10 cellular contexts compared by ENCODE assay signal in genomic region chr20:59221049-59221748, GRCh38. TPM values are rescaled to one million over a fixed set of nuclear protein-coding genes. Genes with fewer than 3 reads are reported as not detected.
A peak's percentile ranks its signal among the peaks of the same experiment; 100 is the strongest.
DNase-seq lines count a peak whose midpoint lies in the region; ATAC-seq and TF ChIP-seq lines count a peak whose summit lies in the region.
"Had no signal": no experiment of that assay in that cellular context is flagged by ENCODE, and none has a peak within 500 bp of the region (broad histone marks: within the 10 kb centered on the region; RNA-seq: fewer than 3 reads in every experiment).

No MANE protein-coding gene starts in this region.

- intact Hi-C loops in CD4-positive, alpha-beta T cell (cut with DNase I, micrococcal nuclease), result loop anchor here (5.0 kb wide), 4 partner anchors 59 to 569 kb away; partner anchors contain the start of genes STX16 (in 2 of the 2) and ZNF831 (in 1 of the 2)
- intact Hi-C loops in HCT116 (cut with micrococcal nuclease), result loop anchor here (10.0 kb wide), 1 partner anchor 736 kb away; no protein-coding TSS in a partner anchor

- H3K27me3 ChIP-seq in CD4-positive, alpha-beta T cell (ENCODE audit: control insufficient read depth, insufficient read depth, low read length), result no peaks in the 10 kb centered on the region
- H3K27me3 ChIP-seq in HCT116 (ENCODE audit: insufficient read depth, low read length), result peaks cover 23% of the 10 kb centered on the region

- H3K27ac Mint-ChIP-seq in CD4-positive, alpha-beta T cell, result peak overlapping the region; percentile 87
- no peak overlapping the region for H3K27ac Mint-ChIP-seq in brain
- peak overlapping the region; percentile 78 for H3K27ac Mint-ChIP-seq in mesothelial cell of epicardium
- H3K27ac Mint-ChIP-seq: activated CD4-positive, alpha-beta memory T cell treated with anti-CD3 and anti-CD28 coated beads for 36 hours had no signal

- no peak for TF ChIP-seq CTCF in CD4-positive, alpha-beta T cell (IDR thresholded peaks at IDR 0.05)
- TF ChIP-seq CTCF in HCT116 (IDR thresholded peaks at IDR 0.05 in 2 of 3, conservative IDR thresholded peaks at IDR 0.05 in 1 of 3; ENCODE audit: borderline replicate concordance in 1 of 3, insufficient read depth in 1 of 3, low read depth in 2 of 3, low read length in 2 of 3) (peak in 1 of 3 experiments; percentile 14; a peak in 1 of 6 replicates), brain (conservative IDR thresholded peaks at IDR 0.05) (no peak), mesothelial cell of epicardium (IDR thresholded peaks at IDR 0.05; ENCODE audit: unreplicated experiment) (no peak)

- no peaks in the 10 kb centered on the region for H3K27me3 Mint-ChIP-seq in CD4-positive, alpha-beta T cell
- H3K27me3 Mint-ChIP-seq in brain (peaks cover 24% of the 10 kb centered on the region), mesothelial cell of epicardium (ENCODE audit: low read depth) (peaks cover 37% of the 10 kb centered on the region)
- H3K27me3 Mint-ChIP-seq: activated CD4-positive, alpha-beta memory T cell treated with anti-CD3 and anti-CD28 coated beads for 36 hours had no signal

- no peak overlapping the region for H3K4me3 ChIP-seq in HCT116 (replicated peaks in 1 of 2; ENCODE audit: low read depth in 1 of 2, low read length in 2 of 2)

- no peak overlapping the region for H2AFZ ChIP-seq in HCT116 (ENCODE audit: low read depth, low read length, poor library complexity, severe bottlenecking)

- H3K4me3 Mint-ChIP-seq in CD4-positive, alpha-beta T cell, result peak overlapping the region; percentile 66
- H3K4me3 Mint-ChIP-seq in brain, result peak overlapping the region in 3 of 5 experiments; percentile 67 to 78 (median 68)
- peak overlapping the region; percentile 71 for H3K4me3 Mint-ChIP-seq in mesothelial cell of epicardium

- POLR2A ChIA-PET in CD4-positive, alpha-beta T cell (lab: Charles Lee), result interaction anchor here (0.8 to 3.2 kb wide), 14 partner anchors 8 to 761 kb away, joined by 3 to 11 read pairs (median 4); partner anchors contain the start of genes ATP5F1E and PRELID3B
- POLR2A ChIA-PET in HCT116 (lab: Charles Lee), result no interaction called here

- H4K20me1 ChIP-seq in HCT116 (ENCODE audit: insufficient read depth), result no peaks in the 10 kb centered on the region

- no peak for ATAC-seq in CD4-positive, alpha-beta T cell (ENCODE audit: poor library complexity)
- ATAC-seq in HCT116 (0 out of 2 replicates have a peak, but pooled peaks have one; percentile 24), GM21786 (IDR thresholded peaks at IDR 0.05; ENCODE audit: unreplicated experiment) (no peak)

- BruUV-seq in HCT116 (replicated peaks; lab: Mats Ljungman, UMichigan), result no TSS peak

- H3K27ac ChIP-seq in CD4-positive, alpha-beta T cell (ENCODE audit: low read depth, low read length), result no peak overlapping the region
- no peak overlapping the region for H3K27ac ChIP-seq in HCT116 (ENCODE audit: low read depth, low read length)
- no peak overlapping the region for H3K27ac ChIP-seq in substantia nigra (ENCODE audit: low read depth, low read length, poor library complexity, severe bottlenecking)

- no peaks in the 10 kb centered on the region for H3K9me3 ChIP-seq in CD4-positive, alpha-beta T cell (ENCODE audit: control insufficient read depth, low read length)
- H3K9me3 ChIP-seq in HCT116 (ENCODE audit: control insufficient read depth in 1 of 2, insufficient read depth in 1 of 2, low read depth in 1 of 2, low read length in 2 of 2), result no peaks in the 10 kb centered on the region

- RAD21 ChIA-PET in HCT116 (lab: Charles Lee; ENCODE audit: low non-redundant PET in 1 of 2, low total read pairs in 2 of 2, uncharacterized antibody in 2 of 2, unreplicated experiment in 2 of 2), result no interaction called here

- H3K36me3 ChIP-seq in HCT116 (ENCODE audit: control insufficient read depth in 1 of 2, insufficient read depth in 2 of 2, low read length in 2 of 2), result no peaks in the 10 kb centered on the region

- no peaks in the 10 kb centered on the region for H3K9me2 ChIP-seq in HCT116 (ENCODE audit: insufficient read depth)

- CTCF ChIA-PET in CD4-positive, alpha-beta T cell (lab: Charles Lee), result interaction anchor here (1.2 to 3.0 kb wide), 5 partner anchors 13 to 183 kb away, joined by 5 to 32 read pairs (median 10); no protein-coding TSS in a partner anchor
- CTCF ChIA-PET in HCT116 (lab: Charles Lee), result interaction anchor here (1.0 to 2.6 kb wide), 6 partner anchors 14 to 739 kb away, joined by 4 to 17 read pairs (median 6); no protein-coding TSS in a partner anchor

- TF ChIP-seq RAD21 in HCT116 (IDR thresholded peaks at IDR 0.05; ENCODE audit: low read depth), result no peak

- TF ChIP-seq POLR2A in HCT116 (IDR thresholded peaks at IDR 0.05; ENCODE audit: borderline replicate concordance, extremely low read depth, insufficient read depth, insufficient read length), result no peak

- H3K4me1 Mint-ChIP-seq in CD4-positive, alpha-beta T cell (ENCODE audit: low read depth), result peaks cover 45% of the 10 kb centered on the region
- H3K4me1 Mint-ChIP-seq in brain, result peaks cover 45% of the 10 kb centered on the region
- peaks cover 54% of the 10 kb centered on the region for H3K4me1 Mint-ChIP-seq in mesothelial cell of epicardium

- H3K36me3 Mint-ChIP-seq in CD4-positive, alpha-beta T cell (ENCODE audit: low read depth), result peaks cover 51% of the 10 kb centered on the region
- H3K36me3 Mint-ChIP-seq in brain (no peaks in the 10 kb centered on the region), mesothelial cell of epicardium (no peaks in the 10 kb centered on the region)
- H3K36me3 Mint-ChIP-seq: activated CD4-positive, alpha-beta memory T cell treated with anti-CD3 and anti-CD28 coated beads for 36 hours had no signal

- H3K4me1 ChIP-seq in HCT116 (ENCODE audit: control insufficient read depth in 1 of 2, insufficient read depth in 2 of 2, low read length in 2 of 2), result peaks cover 0 to 10% of the 10 kb centered on the region in 2 experiments; a peak in 1 of 4 replicates

- no peaks in the 10 kb centered on the region for H3K79me2 ChIP-seq in HCT116 (ENCODE audit: insufficient read depth, low read length)

- H3K4me2 ChIP-seq in HCT116 (ENCODE audit: low read length), result no peak overlapping the region

- H3K9me3 Mint-ChIP-seq in CD4-positive, alpha-beta T cell, result no peaks in the 10 kb centered on the region
- peaks cover 0 to 5% (median 0%) of the 10 kb centered on the region in 5 experiments for H3K9me3 Mint-ChIP-seq in brain
- no peaks in the 10 kb centered on the region for H3K9me3 Mint-ChIP-seq in mesothelial cell of epicardium
- H3K9me3 Mint-ChIP-seq: activated CD4-positive, alpha-beta memory T cell treated with anti-CD3 and anti-CD28 coated beads for 36 hours; stimulated activated memory B cell treated with anti-CD40 and anti-IgM and Interleukin-4, amounts not matched to agents 10 μg/mL and 1 μg/mL and 100 μg/mL, for 72 hours had no signal

- no peak overlapping the region for H3K9ac ChIP-seq in HCT116 (ENCODE audit: low read length)

- DNase-seq in CD4-positive, alpha-beta T cell, result no peak
- no peak for DNase-seq in HCT116 (ENCODE audit: low read depth, low spot score)
- no peak for DNase-seq in mesothelial cell of epicardium (ENCODE audit: low spot score in 2 of 2, unreplicated experiment in 2 of 2)
- DNase-seq in substantia nigra (lab: John Stamatoyannopoulos, UW), result no peak
- no peak for DNase-seq in A172 (ENCODE audit: low spot score)
- DNase-seq: activated CD4-positive, alpha-beta memory T cell treated with anti-CD3 and anti-CD28 coated beads for 36 hours; cortex of kidney had no signal

TF ChIP-seq in HCT116, 20 proteins besides CTCF, POLR2A, EP300 and RAD21:
- peak; percentile 65 for TF ChIP-seq TCF7L2 (IDR thresholded peaks at IDR 0.05; ENCODE audit: borderline replicate concordance, extremely low read depth, insufficient read depth, insufficient read length)
- TF ChIP-seq FOSL1 (IDR thresholded peaks at IDR 0.05; ENCODE audit: low read depth), result no peak
- no peak for TF ChIP-seq SRF (IDR thresholded peaks at IDR 0.05; ENCODE audit: low read depth)
- TF ChIP-seq REST (IDR thresholded peaks at IDR 0.05; ENCODE audit: low read depth), result no peak
- no peak for TF ChIP-seq ELF1 (IDR thresholded peaks at IDR 0.05; ENCODE audit: borderline replicate concordance, low read depth)

RNA-seq across cellular contexts. Expression of gene ZNF831, which starts 57.6 kb away (rescaled TPM):
- 10 to 100 TPM; 24.9 to 25.9 TPM for total RNA-seq in CD4-positive, alpha-beta T cell
- total RNA-seq in HCT116 (2021; ENCODE audit: unreplicated experiment) (0.15 TPM), mesothelial cell of epicardium (0.02 to 0.05 TPM (median 0.02 TPM) in 3 replicates)
- polyA plus RNA-seq in HCT116 (2012), result 0.04 TPM in 2 replicates
- 0.07 TPM for polyA plus RNA-seq in brain (ENCODE audit: insufficient read depth, low read depth, low replicate concordance)
- total RNA-seq in A172 (2014; rRNA removed; shearing (Covaris generic)), result not detected in 2 replicates

Comparison
In these comparisons a context has a peak if more than half of its experiments do, and no peak if none do; other contexts are left out.
1. H3K27ac Mint-ChIP-seq: peak in CD4-positive, alpha-beta T cell (single experiment) and mesothelial cell of epicardium (single experiment); none in brain (0 of 5).
2. RNA of gene ZNF831, which starts 57.6 kb away (total RNA-seq): 24.9 to 25.9 TPM in CD4-positive, alpha-beta T cell; 0.15 TPM in HCT116 (single experiment), 0.02 to 0.05 TPM in mesothelial cell of epicardium and not detected in A172; every median in the first group is over 10 times any median in the second.
3. Peak in every context shown above with its lines, with median percentiles within 50 percentile points of each other: H3K4me3 Mint-ChIP-seq.